Comparison of ENCODE assay signal across 26 cellular contexts in the genomic region with DNA sequence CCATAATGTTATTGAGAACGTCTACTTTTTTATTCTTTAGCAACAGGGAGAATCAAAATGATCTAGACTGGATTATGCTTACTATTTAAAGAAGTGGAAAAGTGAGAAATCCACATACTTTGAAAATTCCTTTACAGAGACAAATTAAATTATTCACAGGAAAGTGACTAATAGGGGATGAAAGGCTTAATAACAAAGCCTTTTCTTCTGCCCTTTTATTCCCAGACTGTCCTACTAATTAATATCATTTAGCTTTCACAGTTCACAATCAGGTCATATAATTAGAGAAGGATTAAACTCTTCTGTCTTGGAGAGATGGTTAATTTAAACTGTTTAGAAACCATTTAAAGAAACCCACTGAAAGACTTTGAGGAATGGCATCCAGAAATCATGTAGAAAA.
"Had no signal": no experiment of that assay in that cellular context is flagged by ENCODE, and none has a peak within 500 bp of the region (broad histone marks: within the 10 kb centered on the region; RNA-seq: fewer than 3 reads in every experiment).

No MANE protein-coding gene starts in this region.

- H2AFZ ChIP-seq: parathyroid adenoma had no signal

- H3K4me3 ChIP-seq: esophagus squamous epithelium, heart right ventricle, left lung, lower lobe of right lung, right atrium auricular region, sigmoid colon, spleen, testis, tibial artery had no signal

- H3K27ac Mint-ChIP-seq: dendritic cell treated with granulocyte-macrophage colony-stimulating factor and Interleukin-4, amounts not matched to agents 40 ng/mL and 50 ng/mL, for 4 days; naive thymus-derived CD8-positive, alpha-beta T cell; nephron progenitor cell; progenitor cell of endocrine pancreas; stimulated activated memory B cell treated with anti-CD40 and anti-IgM and Interleukin-4, amounts not matched to agents 10 μg/mL and 1 μg/mL and 100 μg/mL, for 72 hours; type B pancreatic cell had no signal

- H3K36me3 Mint-ChIP-seq: naive thymus-derived CD8-positive, alpha-beta T cell; stimulated activated memory B cell treated with anti-CD40 and anti-IgM and Interleukin-4, amounts not matched to agents 10 μg/mL and 1 μg/mL and 100 μg/mL, for 72 hours; type B pancreatic cell had no signal

- H3K27me3 Mint-ChIP-seq: dendritic cell treated with granulocyte-macrophage colony-stimulating factor and Interleukin-4, amounts not matched to agents 40 ng/mL and 50 ng/mL, for 4 days; progenitor cell of endocrine pancreas; stimulated activated memory B cell treated with anti-CD40 and anti-IgM and Interleukin-4, amounts not matched to agents 10 μg/mL and 1 μg/mL and 100 μg/mL, for 72 hours; type B pancreatic cell had no signal

- ATAC-seq: heart right ventricle; left cardiac atrium; left lung; lower lobe of right lung; naive thymus-derived CD8-positive, alpha-beta T cell; stimulated activated memory B cell treated with anti-CD40 and anti-IgM and Interleukin-4, amounts not matched to agents 10 μg/mL and 1 μg/mL and 100 μg/mL, for 72 hours; stimulated activated naive CD8-positive, alpha-beta T cell treated with anti-CD3 and anti-CD28 coated beads, Interleukin-15, Interleukin-2, amounts not matched to agents 100 U/mL and 50 U/mL, for 24 hours had no signal

- H3K4me1 ChIP-seq: left lung, lower lobe of right lung, parathyroid adenoma, right atrium auricular region, sigmoid colon, spleen, testis, tibial artery had no signal

- H3K27me3 ChIP-seq: esophagus squamous epithelium, heart right ventricle, left lung, right atrium auricular region, sigmoid colon, spleen, testis, tibial artery had no signal

- H3K9me3 ChIP-seq: esophagus squamous epithelium, heart right ventricle, left lung, lower lobe of right lung, right atrium auricular region, sigmoid colon, spleen, testis, tibial artery had no signal

- H3K79me2 ChIP-seq: parathyroid adenoma had no signal

- H3K36me3 ChIP-seq: esophagus squamous epithelium, heart right ventricle, left lung, lower lobe of right lung, right atrium auricular region, sigmoid colon, spleen, tibial artery had no signal

- H3K27ac ChIP-seq: esophagus squamous epithelium, heart right ventricle, left lung, lower lobe of right lung, parathyroid adenoma, right atrium auricular region, sigmoid colon, spleen, testis, tibial artery had no signal

- H3K9ac ChIP-seq: parathyroid adenoma had no signal

- DNase-seq: cerebellar nuclear complex; effector memory CD4-positive, alpha-beta T cell; erythroblast; esophagus squamous epithelium; foreskin melanocyte; glutamatergic neuron; heart right ventricle; hippocampal formation; left cardiac atrium; left lung; lower lobe of right lung; naive thymus-derived CD8-positive, alpha-beta T cell; nephron progenitor cell; sigmoid colon; spleen; stimulated activated CD4-positive, alpha-beta T cell treated with anti-CD3 and anti-CD28 coated beads, Interleukin-4, amount 100 ng/mL, for 4 hours; stimulated activated naive CD8-positive, alpha-beta T cell treated with anti-CD3 and anti-CD28 coated beads, Interleukin-15, Interleukin-2, amounts not matched to agents 100 U/mL and 50 U/mL, for 24 hours; substantia nigra; testis; tibial artery had no signal

- H3K4me1 Mint-ChIP-seq: naive thymus-derived CD8-positive, alpha-beta T cell; nephron progenitor cell had no signal

- H3K9me3 Mint-ChIP-seq: naive thymus-derived CD8-positive, alpha-beta T cell; nephron progenitor cell; stimulated activated memory B cell treated with anti-CD40 and anti-IgM and Interleukin-4, amounts not matched to agents 10 μg/mL and 1 μg/mL and 100 μg/mL, for 72 hours; type B pancreatic cell had no signal

- H3K4me3 Mint-ChIP-seq: dendritic cell treated with granulocyte-macrophage colony-stimulating factor and Interleukin-4, amounts not matched to agents 40 ng/mL and 50 ng/mL, for 4 days; naive thymus-derived CD8-positive, alpha-beta T cell; nephron progenitor cell; stimulated activated memory B cell treated with anti-CD40 and anti-IgM and Interleukin-4, amounts not matched to agents 10 μg/mL and 1 μg/mL and 100 μg/mL, for 72 hours; type B pancreatic cell had no signal
